13 cellular contexts compared by ENCODE assay signal in the genomic region with DNA sequence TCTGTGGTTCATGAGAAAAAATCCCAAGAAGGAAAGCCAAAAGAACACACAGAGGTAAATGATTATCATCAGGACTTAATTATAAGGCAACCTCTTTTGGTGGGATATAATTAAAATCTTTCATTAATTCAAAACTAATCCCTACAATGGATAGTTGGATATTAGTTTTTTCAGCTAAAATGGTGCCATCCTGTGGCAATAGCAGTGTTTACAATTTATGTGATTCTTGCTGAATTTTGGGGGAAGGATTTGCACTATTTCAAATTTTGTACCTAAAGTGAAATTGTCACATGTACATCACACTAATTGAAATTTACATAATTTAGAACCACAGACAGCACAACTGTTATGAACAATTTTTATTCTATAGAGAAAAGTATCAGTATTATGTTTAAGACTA.
A peak's percentile ranks its signal among the peaks of the same experiment; 100 is the strongest.
DNase-seq lines count a peak whose midpoint lies in the region; ATAC-seq and TF ChIP-seq lines count a peak whose summit lies in the region.
"Had no signal": no experiment of that assay in that cellular context is flagged by ENCODE, and none has a peak within 500 bp of the region (broad histone marks: within the 10 kb centered on the region; RNA-seq: fewer than 3 reads in every experiment).

No MANE protein-coding gene starts in this region.

- CTCF ChIA-PET in CD8-positive, alpha-beta T cell (lab: Charles Lee) = interaction anchor here (0.9 to 2.9 kb wide), 6 partner anchors 9 to 115 kb away, joined by 3 to 15 read pairs (median 5); no protein-coding TSS in a partner anchor

- peaks cover 60% of the 10 kb centered on the region for H3K36me3 Mint-ChIP-seq in CD8-positive, alpha-beta T cell
- H3K36me3 Mint-ChIP-seq in chondrocyte (ENCODE audit: low read depth) (peaks cover 7% of the 10 kb centered on the region), nephron (ENCODE audit: low read depth) (peaks cover 25% of the 10 kb centered on the region)

- TF ChIP-seq CTCF in CD8-positive, alpha-beta T cell (IDR thresholded peaks at IDR 0.05) = peak; percentile 25
- TF ChIP-seq CTCF in chondrocyte (IDR thresholded peaks at IDR 0.05) (peak; percentile 79), nephron (IDR thresholded peaks at IDR 0.05; ENCODE audit: unreplicated experiment in 3 of 3) (peak; percentile 27 to 31 (median 27))

- H3K27me3 ChIP-seq in CD8-positive, alpha-beta T cell (ENCODE audit: insufficient read depth, low read length) = no peaks in the 10 kb centered on the region
- H3K27me3 ChIP-seq: neutrophil, transverse colon had no signal

- POLR2A ChIA-PET in CD8-positive, alpha-beta T cell (lab: Charles Lee) = no interaction called here

- H3K4me3 Mint-ChIP-seq in CD8-positive, alpha-beta T cell = no peak overlapping the region
- H3K4me3 Mint-ChIP-seq in chondrocyte (ENCODE audit: unreplicated experiment) (no peak overlapping the region), nephron (no peak overlapping the region)
- H3K4me3 Mint-ChIP-seq: activated T-helper 1 cell treated with anti-CD3 and anti-CD28 coated beads, Interleukin-12 subunit alpha, Interleukin-12 subunit beta, Interleukin-2, Interleukin-4 antibody, amounts not matched to agents 30 ng/mL and 10 ng/mL and 1 ng/mL, durations not matched to agents 14 hours and 24 hours and 36 hours had no signal

- no peak for TF ChIP-seq EP300 in Ishikawa (IDR thresholded peaks at IDR 0.05; ENCODE audit: borderline replicate concordance)

- ATAC-seq in CD8-positive, alpha-beta T cell = no peak
- ATAC-seq in HG03354 (IDR thresholded peaks at IDR 0.05; ENCODE audit: poor library complexity, severe bottlenecking, unreplicated experiment) = no peak
- no peak for ATAC-seq in GM19467 (IDR thresholded peaks at IDR 0.05; ENCODE audit: unreplicated experiment)

- peaks cover 4% of the 10 kb centered on the region for H3K4me1 Mint-ChIP-seq in CD8-positive, alpha-beta T cell (ENCODE audit: low read depth)
- H3K4me1 Mint-ChIP-seq in chondrocyte (ENCODE audit: low read depth) (peaks cover 2% of the 10 kb centered on the region), nephron (no peaks in the 10 kb centered on the region)

- DNase-seq in CD8-positive, alpha-beta T cell = no peak
- no peak for DNase-seq in chondrocyte (ENCODE audit: low spot score)
- no peak for DNase-seq in NCI-H226
- no peak for DNase-seq in UCSD-AML1 (lab: John Stamatoyannopoulos, UW; ENCODE audit: unreplicated experiment)
- DNase-seq: GDM1, NCI-H1417 treated with DMSO at 0.1 percent for 48 hours, transverse colon had no signal

- no peaks in the 10 kb centered on the region for H3K4me1 ChIP-seq in CD8-positive, alpha-beta T cell (ENCODE audit: insufficient read depth, low read length)
- H3K4me1 ChIP-seq: transverse colon had no signal

- H3K4me3 ChIP-seq in CD8-positive, alpha-beta T cell (ENCODE audit: low read depth, low read length) = no peak overlapping the region
- H3K4me3 ChIP-seq: transverse colon had no signal

- H3K36me3 ChIP-seq in CD8-positive, alpha-beta T cell (ENCODE audit: insufficient read depth, low read length) = peaks cover 12% of the 10 kb centered on the region

- H3K27ac ChIP-seq in CD8-positive, alpha-beta T cell (ENCODE audit: low read depth, low read length) = no peak overlapping the region
- H3K27ac ChIP-seq: neutrophil, transverse colon had no signal

- peaks cover 2% of the 10 kb centered on the region for H3K9me3 Mint-ChIP-seq in CD8-positive, alpha-beta T cell
- H3K9me3 Mint-ChIP-seq in chondrocyte (ENCODE audit: low read depth) (no peaks in the 10 kb centered on the region), nephron (no peaks in the 10 kb centered on the region)
- H3K9me3 Mint-ChIP-seq: activated T-helper 1 cell treated with anti-CD3 and anti-CD28 coated beads, Interleukin-12 subunit alpha, Interleukin-12 subunit beta, Interleukin-2, Interleukin-4 antibody, amounts not matched to agents 30 ng/mL and 10 ng/mL and 1 ng/mL, durations not matched to agents 14 hours and 24 hours and 36 hours had no signal

- no peaks in the 10 kb centered on the region for H3K9me3 ChIP-seq in CD8-positive, alpha-beta T cell (ENCODE audit: low read length)
- H3K9me3 ChIP-seq: neutrophil, transverse colon had no signal

- intact Hi-C loops in CD8-positive, alpha-beta T cell (cut with DNase I, micrococcal nuclease) = loop anchor here (1.0 to 2.0 kb wide), 2 partner anchors 115 to 116 kb away; no protein-coding TSS in a partner anchor

- no peaks in the 10 kb centered on the region for H3K27me3 Mint-ChIP-seq in CD8-positive, alpha-beta T cell (ENCODE audit: low read depth)
- H3K27me3 Mint-ChIP-seq in chondrocyte (ENCODE audit: low read depth) (no peaks in the 10 kb centered on the region), nephron (ENCODE audit: low read depth) (no peaks in the 10 kb centered on the region)

- TF ChIP-seq RAD21 in Ishikawa (IDR thresholded peaks at IDR 0.05; ENCODE audit: low read depth) = peak; percentile 40

- H3K27ac Mint-ChIP-seq in CD8-positive, alpha-beta T cell = no peak overlapping the region
- H3K27ac Mint-ChIP-seq in chondrocyte (ENCODE audit: unreplicated experiment) (no peak overlapping the region), nephron (no peak overlapping the region)
- H3K27ac Mint-ChIP-seq: activated T-helper 1 cell treated with anti-CD3 and anti-CD28 coated beads, Interleukin-12 subunit alpha, Interleukin-12 subunit beta, Interleukin-2, Interleukin-4 antibody, amounts not matched to agents 30 ng/mL and 10 ng/mL and 1 ng/mL, durations not matched to agents 14 hours and 24 hours and 36 hours had no signal

TF ChIP-seq in Ishikawa, 13 proteins besides CTCF, POLR2A, EP300 and RAD21:
- TF ChIP-seq, protein P1, sequence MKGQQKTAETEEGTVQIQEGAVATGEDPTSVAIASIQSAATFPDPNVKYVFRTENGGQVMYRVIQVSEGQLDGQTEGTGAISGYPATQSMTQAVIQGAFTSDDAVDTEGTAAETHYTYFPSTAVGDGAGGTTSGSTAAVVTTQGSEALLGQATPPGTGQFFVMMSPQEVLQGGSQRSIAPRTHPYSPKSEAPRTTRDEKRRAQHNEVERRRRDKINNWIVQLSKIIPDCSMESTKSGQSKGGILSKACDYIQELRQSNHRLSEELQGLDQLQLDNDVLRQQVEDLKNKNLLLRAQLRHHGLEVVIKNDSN (IDR thresholded peaks at IDR 0.05) = no peak
- no peak for TF ChIP-seq TCF12 (IDR thresholded peaks at IDR 0.05; ENCODE audit: low read depth)

Comparison
In these comparisons a context has a peak if more than half of its experiments do, and no peak if none do; other contexts are left out.
1. CTCF ChIP-seq: peak in every context shown above with its lines; median percentile 79 in chondrocyte; 27 in nephron; 25 in CD8-positive, alpha-beta T cell.